Comparison of ENCODE assay signal across 1 cellular context in the genomic region with DNA sequence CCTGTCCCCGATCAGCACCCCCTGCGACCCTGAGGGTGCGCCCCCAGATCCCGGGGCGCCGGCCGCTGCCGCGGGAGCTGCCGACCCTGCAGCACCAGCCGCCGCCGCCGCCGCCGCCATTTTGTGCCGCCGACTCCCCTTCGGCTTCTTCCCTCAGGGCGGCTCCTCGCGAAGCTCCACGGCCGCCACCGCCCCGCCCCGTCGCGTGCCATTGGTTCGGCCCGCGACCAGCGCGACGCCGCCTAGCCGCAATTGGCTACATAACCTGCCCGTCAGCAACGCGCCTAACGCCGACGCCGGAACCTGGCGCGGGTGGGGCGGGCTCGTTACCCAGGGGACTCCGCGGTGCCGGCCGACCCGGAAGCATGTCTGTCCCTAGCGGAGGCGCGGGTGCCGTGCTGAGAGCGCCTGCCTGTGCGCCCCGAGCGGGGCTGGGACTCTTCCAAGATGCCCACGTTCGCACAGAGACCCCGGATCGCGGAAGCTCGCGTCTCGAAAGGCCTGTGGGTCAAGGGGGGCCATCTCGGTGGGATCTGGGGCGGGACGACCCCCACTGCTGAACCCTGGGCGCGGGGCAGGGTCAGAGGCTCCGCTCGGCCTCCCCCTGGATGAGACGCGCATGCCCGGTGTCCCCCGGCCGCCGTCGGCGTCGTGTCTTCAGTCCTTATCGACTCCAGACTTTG.
TF ChIP-seq lines count a peak whose summit lies in the region.

A gene (minus strand): TSS at position 149 of the 683 bp plus-strand sequence. CDS start 29 bp downstream, at position 120.

TF ChIP-seq in HEK293, 187 proteins besides CTCF, POLR2A, EP300 and RAD21 (continued from another document and continues in another):
- TF ChIP-seq, protein P1, sequence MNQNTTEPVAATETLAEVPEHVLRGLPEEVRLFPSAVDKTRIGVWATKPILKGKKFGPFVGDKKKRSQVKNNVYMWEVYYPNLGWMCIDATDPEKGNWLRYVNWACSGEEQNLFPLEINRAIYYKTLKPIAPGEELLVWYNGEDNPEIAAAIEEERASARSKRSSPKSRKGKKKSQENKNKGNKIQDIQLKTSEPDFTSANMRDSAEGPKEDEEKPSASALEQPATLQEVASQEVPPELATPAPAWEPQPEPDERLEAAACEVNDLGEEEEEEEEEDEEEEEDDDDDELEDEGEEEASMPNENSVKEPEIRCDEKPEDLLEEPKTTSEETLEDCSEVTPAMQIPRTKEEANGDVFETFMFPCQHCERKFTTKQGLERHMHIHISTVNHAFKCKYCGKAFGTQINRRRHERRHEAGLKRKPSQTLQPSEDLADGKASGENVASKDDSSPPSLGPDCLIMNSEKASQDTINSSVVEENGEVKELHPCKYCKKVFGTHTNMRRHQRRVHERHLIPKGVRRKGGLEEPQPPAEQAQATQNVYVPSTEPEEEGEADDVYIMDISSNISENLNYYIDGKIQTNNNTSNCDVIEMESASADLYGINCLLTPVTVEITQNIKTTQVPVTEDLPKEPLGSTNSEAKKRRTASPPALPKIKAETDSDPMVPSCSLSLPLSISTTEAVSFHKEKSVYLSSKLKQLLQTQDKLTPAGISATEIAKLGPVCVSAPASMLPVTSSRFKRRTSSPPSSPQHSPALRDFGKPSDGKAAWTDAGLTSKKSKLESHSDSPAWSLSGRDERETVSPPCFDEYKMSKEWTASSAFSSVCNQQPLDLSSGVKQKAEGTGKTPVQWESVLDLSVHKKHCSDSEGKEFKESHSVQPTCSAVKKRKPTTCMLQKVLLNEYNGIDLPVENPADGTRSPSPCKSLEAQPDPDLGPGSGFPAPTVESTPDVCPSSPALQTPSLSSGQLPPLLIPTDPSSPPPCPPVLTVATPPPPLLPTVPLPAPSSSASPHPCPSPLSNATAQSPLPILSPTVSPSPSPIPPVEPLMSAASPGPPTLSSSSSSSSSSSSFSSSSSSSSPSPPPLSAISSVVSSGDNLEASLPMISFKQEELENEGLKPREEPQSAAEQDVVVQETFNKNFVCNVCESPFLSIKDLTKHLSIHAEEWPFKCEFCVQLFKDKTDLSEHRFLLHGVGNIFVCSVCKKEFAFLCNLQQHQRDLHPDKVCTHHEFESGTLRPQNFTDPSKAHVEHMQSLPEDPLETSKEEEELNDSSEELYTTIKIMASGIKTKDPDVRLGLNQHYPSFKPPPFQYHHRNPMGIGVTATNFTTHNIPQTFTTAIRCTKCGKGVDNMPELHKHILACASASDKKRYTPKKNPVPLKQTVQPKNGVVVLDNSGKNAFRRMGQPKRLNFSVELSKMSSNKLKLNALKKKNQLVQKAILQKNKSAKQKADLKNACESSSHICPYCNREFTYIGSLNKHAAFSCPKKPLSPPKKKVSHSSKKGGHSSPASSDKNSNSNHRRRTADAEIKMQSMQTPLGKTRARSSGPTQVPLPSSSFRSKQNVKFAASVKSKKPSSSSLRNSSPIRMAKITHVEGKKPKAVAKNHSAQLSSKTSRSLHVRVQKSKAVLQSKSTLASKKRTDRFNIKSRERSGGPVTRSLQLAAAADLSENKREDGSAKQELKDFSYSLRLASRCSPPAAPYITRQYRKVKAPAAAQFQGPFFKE (tag by site-specific recombination; IDR thresholded peaks at IDR 0.05; ENCODE audit: borderline replicate concordance) = no peak
- TF ChIP-seq HOXA7 (CRISPR knock-in tag; IDR thresholded peaks at IDR 0.05; ENCODE audit: borderline replicate concordance) = no peak
- TF ChIP-seq KLF1 (tag by site-specific recombination; IDR thresholded peaks at IDR 0.05) = peak; percentile 76
- no peak for TF ChIP-seq IKZF3 (tag by site-specific recombination; IDR thresholded peaks at IDR 0.05)
- TF ChIP-seq, protein P2, sequence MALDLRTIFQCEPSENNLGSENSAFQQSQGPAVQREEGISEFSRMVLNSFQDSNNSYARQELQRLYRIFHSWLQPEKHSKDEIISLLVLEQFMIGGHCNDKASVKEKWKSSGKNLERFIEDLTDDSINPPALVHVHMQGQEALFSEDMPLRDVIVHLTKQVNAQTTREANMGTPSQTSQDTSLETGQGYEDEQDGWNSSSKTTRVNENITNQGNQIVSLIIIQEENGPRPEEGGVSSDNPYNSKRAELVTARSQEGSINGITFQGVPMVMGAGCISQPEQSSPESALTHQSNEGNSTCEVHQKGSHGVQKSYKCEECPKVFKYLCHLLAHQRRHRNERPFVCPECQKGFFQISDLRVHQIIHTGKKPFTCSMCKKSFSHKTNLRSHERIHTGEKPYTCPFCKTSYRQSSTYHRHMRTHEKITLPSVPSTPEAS (tag by site-specific recombination; IDR thresholded peaks at IDR 0.05) = no peak
- TF ChIP-seq ZNF610 (tag by site-specific recombination; IDR thresholded peaks at IDR 0.05; ENCODE audit: borderline replicate concordance) = no peak
- no peak for TF ChIP-seq ZNF521 (tag by site-specific recombination; IDR thresholded peaks at IDR 0.05)
- TF ChIP-seq, protein P3, sequence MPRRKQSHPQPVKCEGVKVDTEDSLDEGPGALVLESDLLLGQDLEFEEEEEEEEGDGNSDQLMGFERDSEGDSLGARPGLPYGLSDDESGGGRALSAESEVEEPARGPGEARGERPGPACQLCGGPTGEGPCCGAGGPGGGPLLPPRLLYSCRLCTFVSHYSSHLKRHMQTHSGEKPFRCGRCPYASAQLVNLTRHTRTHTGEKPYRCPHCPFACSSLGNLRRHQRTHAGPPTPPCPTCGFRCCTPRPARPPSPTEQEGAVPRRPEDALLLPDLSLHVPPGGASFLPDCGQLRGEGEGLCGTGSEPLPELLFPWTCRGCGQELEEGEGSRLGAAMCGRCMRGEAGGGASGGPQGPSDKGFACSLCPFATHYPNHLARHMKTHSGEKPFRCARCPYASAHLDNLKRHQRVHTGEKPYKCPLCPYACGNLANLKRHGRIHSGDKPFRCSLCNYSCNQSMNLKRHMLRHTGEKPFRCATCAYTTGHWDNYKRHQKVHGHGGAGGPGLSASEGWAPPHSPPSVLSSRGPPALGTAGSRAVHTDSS (tag by site-specific recombination; IDR thresholded peaks at IDR 0.05) = no peak; the same call in 1 of the 2 replicates
- TF ChIP-seq ZNF140 (tag by site-specific recombination; IDR thresholded peaks at IDR 0.05) = no peak
- no peak for TF ChIP-seq ZNF670 (tag by site-specific recombination; IDR thresholded peaks at IDR 0.05; ENCODE audit: low read depth)
- no peak for TF ChIP-seq ZNF776 (tag by site-specific recombination; IDR thresholded peaks at IDR 0.05; ENCODE audit: borderline replicate concordance)
- TF ChIP-seq ZSCAN16 (tag by site-specific recombination; IDR thresholded peaks at IDR 0.05) = no peak
- TF ChIP-seq ZNF658 (tag by site-specific recombination; IDR thresholded peaks at IDR 0.05) = no peak
- TF ChIP-seq ZEB2 (tag by site-specific recombination; IDR thresholded peaks at IDR 0.05) = peak; percentile 89; the same call in 1 of the 2 replicates
- no peak for TF ChIP-seq ZNF548 (tag by site-specific recombination; IDR thresholded peaks at IDR 0.05)
- TF ChIP-seq, protein P4, sequence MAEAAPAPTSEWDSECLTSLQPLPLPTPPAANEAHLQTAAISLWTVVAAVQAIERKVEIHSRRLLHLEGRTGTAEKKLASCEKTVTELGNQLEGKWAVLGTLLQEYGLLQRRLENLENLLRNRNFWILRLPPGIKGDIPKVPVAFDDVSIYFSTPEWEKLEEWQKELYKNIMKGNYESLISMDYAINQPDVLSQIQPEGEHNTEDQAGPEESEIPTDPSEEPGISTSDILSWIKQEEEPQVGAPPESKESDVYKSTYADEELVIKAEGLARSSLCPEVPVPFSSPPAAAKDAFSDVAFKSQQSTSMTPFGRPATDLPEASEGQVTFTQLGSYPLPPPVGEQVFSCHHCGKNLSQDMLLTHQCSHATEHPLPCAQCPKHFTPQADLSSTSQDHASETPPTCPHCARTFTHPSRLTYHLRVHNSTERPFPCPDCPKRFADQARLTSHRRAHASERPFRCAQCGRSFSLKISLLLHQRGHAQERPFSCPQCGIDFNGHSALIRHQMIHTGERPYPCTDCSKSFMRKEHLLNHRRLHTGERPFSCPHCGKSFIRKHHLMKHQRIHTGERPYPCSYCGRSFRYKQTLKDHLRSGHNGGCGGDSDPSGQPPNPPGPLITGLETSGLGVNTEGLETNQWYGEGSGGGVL (tag by site-specific recombination; IDR thresholded peaks at IDR 0.05) = peak; percentile 25
- TF ChIP-seq, protein P5, sequence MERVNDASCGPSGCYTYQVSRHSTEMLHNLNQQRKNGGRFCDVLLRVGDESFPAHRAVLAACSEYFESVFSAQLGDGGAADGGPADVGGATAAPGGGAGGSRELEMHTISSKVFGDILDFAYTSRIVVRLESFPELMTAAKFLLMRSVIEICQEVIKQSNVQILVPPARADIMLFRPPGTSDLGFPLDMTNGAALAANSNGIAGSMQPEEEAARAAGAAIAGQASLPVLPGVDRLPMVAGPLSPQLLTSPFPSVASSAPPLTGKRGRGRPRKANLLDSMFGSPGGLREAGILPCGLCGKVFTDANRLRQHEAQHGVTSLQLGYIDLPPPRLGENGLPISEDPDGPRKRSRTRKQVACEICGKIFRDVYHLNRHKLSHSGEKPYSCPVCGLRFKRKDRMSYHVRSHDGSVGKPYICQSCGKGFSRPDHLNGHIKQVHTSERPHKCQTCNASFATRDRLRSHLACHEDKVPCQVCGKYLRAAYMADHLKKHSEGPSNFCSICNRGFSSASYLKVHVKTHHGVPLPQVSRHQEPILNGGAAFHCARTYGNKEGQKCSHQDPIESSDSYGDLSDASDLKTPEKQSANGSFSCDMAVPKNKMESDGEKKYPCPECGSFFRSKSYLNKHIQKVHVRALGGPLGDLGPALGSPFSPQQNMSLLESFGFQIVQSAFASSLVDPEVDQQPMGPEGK (tag by site-specific recombination; IDR thresholded peaks at IDR 0.05) = peak; percentile 97
- no peak for TF ChIP-seq ZNF426 (tag by site-specific recombination; IDR thresholded peaks at IDR 0.05)
- TF ChIP-seq MEIS1 (CRISPR knock-in tag; IDR thresholded peaks at IDR 0.05; ENCODE audit: borderline replicate concordance) = no peak
- no peak for TF ChIP-seq ZNF544 (tag by site-specific recombination; IDR thresholded peaks at IDR 0.05)
- no peak for TF ChIP-seq ZNF214 (tag by site-specific recombination; IDR thresholded peaks at IDR 0.05; ENCODE audit: borderline replicate concordance)
- no peak for TF ChIP-seq ZNF830 (tag by site-specific recombination; IDR thresholded peaks at IDR 0.05; ENCODE audit: low read depth)
- peak; percentile 87 for TF ChIP-seq ZNF335 (tag by site-specific recombination; conservative IDR thresholded peaks at IDR 0.05)
- TF ChIP-seq ZNF366 (tag by site-specific recombination; conservative IDR thresholded peaks at IDR 0.05) = no peak
- no peak for TF ChIP-seq ZSCAN23 (tag by site-specific recombination; IDR thresholded peaks at IDR 0.05)
- no peak for TF ChIP-seq ZNF133 (tag by site-specific recombination; IDR thresholded peaks at IDR 0.05)
- TF ChIP-seq, protein P6, sequence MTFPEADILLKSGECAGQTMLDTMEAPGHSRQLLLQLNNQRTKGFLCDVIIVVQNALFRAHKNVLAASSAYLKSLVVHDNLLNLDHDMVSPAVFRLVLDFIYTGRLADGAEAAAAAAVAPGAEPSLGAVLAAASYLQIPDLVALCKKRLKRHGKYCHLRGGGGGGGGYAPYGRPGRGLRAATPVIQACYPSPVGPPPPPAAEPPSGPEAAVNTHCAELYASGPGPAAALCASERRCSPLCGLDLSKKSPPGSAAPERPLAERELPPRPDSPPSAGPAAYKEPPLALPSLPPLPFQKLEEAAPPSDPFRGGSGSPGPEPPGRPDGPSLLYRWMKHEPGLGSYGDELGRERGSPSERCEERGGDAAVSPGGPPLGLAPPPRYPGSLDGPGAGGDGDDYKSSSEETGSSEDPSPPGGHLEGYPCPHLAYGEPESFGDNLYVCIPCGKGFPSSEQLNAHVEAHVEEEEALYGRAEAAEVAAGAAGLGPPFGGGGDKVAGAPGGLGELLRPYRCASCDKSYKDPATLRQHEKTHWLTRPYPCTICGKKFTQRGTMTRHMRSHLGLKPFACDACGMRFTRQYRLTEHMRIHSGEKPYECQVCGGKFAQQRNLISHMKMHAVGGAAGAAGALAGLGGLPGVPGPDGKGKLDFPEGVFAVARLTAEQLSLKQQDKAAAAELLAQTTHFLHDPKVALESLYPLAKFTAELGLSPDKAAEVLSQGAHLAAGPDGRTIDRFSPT (tag by site-specific recombination; IDR thresholded peaks at IDR 0.05) = no peak
- TF ChIP-seq ZNF10 (tag by site-specific recombination; IDR thresholded peaks at IDR 0.05) = no peak
- TF ChIP-seq SCRT1 (tag by site-specific recombination; IDR thresholded peaks at IDR 0.05; ENCODE audit: borderline replicate concordance) = no peak
- TF ChIP-seq ZNF510 (tag by site-specific recombination; IDR thresholded peaks at IDR 0.05; ENCODE audit: insufficient replicate concordance) = no peak
- no peak for TF ChIP-seq ZNF654 (tag by site-specific recombination; IDR thresholded peaks at IDR 0.05; ENCODE audit: low read depth)
- TF ChIP-seq ZBTB7A (tag by site-specific recombination; IDR thresholded peaks at IDR 0.05; ENCODE audit: low read depth) = peak; percentile 89
- TF ChIP-seq ZNF560 (tag by site-specific recombination; IDR thresholded peaks at IDR 0.05; ENCODE audit: borderline replicate concordance) = no peak
- no peak for TF ChIP-seq GLI4 (tag by site-specific recombination; IDR thresholded peaks at IDR 0.05)
- no peak for TF ChIP-seq FEZF1 (tag by site-specific recombination; IDR thresholded peaks at IDR 0.05)
- TF ChIP-seq ZNF274 (IDR thresholded peaks at IDR 0.05; ENCODE audit: low read length) = no peak
- TF ChIP-seq ZNF274 (tag by site-specific recombination; IDR thresholded peaks at IDR 0.05; ENCODE audit: borderline replicate concordance) = no peak
- TF ChIP-seq, protein P7, sequence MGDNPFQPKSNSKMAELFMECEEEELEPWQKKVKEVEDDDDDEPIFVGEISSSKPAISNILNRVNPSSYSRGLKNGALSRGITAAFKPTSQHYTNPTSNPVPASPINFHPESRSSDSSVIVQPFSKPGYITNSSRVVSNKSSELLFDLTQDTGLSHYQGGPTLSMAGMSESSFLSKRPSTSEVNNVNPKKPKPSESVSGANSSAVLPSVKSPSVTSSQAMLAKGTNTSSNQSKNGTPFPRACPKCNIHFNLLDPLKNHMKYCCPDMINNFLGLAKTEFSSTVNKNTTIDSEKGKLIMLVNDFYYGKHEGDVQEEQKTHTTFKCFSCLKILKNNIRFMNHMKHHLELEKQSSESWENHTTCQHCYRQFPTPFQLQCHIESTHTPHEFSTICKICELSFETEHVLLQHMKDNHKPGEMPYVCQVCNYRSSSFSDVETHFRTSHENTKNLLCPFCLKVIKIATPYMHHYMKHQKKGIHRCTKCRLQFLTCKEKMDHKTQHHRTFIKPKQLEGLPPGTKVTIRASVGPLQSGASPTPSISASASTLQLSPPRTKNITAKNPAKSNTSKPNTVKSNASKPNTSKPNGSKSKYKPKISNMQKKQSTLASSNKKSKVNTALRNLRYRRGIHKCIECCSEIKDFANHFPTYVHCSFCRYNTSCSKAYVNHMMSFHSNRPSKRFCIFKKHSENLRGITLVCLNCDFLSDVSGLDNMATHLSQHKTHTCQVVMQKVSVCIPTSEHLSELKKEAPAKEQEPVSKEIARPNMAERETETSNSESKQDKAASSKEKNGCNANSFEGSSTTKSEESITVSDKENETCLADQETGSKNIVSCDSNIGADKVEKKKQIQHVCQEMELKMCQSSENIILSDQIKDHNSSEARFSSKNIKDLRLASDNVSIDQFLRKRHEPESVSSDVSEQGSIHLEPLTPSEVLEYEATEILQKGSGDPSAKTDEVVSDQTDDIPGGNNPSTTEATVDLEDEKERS (tag by site-specific recombination; IDR thresholded peaks at IDR 0.05) = no peak
